ENCODE assay signal across 10 cellular contexts in genomic region chr12:65703176-65703575, GRCh38.
"Had no signal": no experiment of that assay in that cellular context is flagged by ENCODE, and none has a peak within 500 bp of the region (broad histone marks: within the 10 kb centered on the region; RNA-seq: fewer than 3 reads in every experiment).

No MANE protein-coding gene starts in this region.

- H3K9me3 ChIP-seq: HAP-1 had no signal

- H3K4me3 ChIP-seq: GM23248, HAP-1, K562 had no signal

- H3K9ac ChIP-seq: GM23248 had no signal

- H3K4me1 ChIP-seq: HAP-1 had no signal

- ATAC-seq: K562 had no signal

- DNase-seq: GM23248, GOT3, H7, HFFc6, IMR-90, Kasumi-1, KG1 had no signal

- H3K36me3 ChIP-seq: HAP-1 had no signal

- FAIRE-seq: HTR-8/SVneo, K562 had no signal

- H3K27ac ChIP-seq: GM23248 had no signal
